1 cellular context compared by ENCODE assay signal in the genomic region with DNA sequence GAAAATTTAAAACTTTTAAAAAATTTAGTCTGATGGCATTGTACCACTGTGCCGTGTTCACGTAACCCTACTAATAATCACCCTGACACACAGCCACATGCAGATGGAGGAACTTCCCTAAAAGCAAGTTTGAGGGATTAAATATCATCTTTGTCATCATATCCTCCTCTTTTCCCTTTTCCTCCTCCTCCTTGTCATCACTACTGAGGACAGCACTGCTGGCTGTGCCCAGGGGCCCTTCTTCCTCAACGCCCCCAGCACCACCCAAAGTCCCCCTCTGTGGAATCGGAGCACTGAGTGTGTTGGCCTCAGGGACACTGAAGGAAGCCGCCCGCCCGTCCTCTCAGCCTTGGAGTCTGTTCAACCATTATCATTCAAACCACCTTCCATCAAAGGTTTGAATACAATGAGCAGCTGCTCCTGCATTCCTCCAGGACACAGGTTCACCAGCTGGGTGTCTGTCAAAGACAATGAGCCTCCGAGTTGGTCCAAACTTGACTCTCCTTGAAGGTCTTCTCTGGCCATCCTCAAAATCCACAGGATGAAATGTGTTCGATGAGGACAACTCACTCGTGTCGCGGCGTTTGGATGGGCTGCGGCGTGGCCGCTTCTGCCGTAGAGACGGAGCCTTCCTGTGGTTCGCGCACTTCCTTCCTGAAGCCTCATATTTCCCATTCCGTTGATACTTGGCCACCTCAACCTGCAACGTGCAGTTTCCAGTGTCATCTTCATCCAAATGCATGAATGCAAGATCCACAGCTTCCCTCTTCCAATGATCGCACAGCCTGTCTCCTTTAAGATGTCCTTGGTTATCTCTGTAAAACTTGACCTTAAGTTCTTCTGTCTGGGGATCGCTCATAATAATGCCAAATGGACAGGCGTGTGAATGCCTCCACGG.
A peak's percentile ranks its signal among the peaks of the same experiment; 100 is the strongest.
TF ChIP-seq lines count a peak whose summit lies in the region.

No MANE protein-coding gene starts in this region.

TF ChIP-seq in K562, 482 proteins besides CTCF, POLR2A, EP300 and RAD21 (continued from another document and continues in another):
- TF ChIP-seq, protein P1, sequence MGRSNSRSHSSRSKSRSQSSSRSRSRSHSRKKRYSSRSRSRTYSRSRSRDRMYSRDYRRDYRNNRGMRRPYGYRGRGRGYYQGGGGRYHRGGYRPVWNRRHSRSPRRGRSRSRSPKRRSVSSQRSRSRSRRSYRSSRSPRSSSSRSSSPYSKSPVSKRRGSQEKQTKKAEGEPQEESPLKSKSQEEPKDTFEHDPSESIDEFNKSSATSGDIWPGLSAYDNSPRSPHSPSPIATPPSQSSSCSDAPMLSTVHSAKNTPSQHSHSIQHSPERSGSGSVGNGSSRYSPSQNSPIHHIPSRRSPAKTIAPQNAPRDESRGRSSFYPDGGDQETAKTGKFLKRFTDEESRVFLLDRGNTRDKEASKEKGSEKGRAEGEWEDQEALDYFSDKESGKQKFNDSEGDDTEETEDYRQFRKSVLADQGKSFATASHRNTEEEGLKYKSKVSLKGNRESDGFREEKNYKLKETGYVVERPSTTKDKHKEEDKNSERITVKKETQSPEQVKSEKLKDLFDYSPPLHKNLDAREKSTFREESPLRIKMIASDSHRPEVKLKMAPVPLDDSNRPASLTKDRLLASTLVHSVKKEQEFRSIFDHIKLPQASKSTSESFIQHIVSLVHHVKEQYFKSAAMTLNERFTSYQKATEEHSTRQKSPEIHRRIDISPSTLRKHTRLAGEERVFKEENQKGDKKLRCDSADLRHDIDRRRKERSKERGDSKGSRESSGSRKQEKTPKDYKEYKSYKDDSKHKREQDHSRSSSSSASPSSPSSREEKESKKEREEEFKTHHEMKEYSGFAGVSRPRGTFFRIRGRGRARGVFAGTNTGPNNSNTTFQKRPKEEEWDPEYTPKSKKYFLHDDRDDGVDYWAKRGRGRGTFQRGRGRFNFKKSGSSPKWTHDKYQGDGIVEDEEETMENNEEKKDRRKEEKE (IDR thresholded peaks at IDR 0.05; ENCODE audit: borderline replicate concordance in 1 of 2, control insufficient read depth in 1 of 2, low read depth in 2 of 2, low read length in 1 of 2), result 0 out of 4 replicates have a peak, but pooled peaks of 1 of the 2 experiments have one; percentile 29
- TF ChIP-seq, protein P2, sequence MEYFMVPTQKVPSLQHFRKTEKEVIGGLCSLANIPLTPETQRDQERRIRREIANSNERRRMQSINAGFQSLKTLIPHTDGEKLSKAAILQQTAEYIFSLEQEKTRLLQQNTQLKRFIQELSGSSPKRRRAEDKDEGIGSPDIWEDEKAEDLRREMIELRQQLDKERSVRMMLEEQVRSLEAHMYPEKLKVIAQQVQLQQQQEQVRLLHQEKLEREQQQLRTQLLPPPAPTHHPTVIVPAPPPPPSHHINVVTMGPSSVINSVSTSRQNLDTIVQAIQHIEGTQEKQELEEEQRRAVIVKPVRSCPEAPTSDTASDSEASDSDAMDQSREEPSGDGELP (CRISPR knock-in tag; IDR thresholded peaks at IDR 0.05; ENCODE audit: borderline replicate concordance), result peak; percentile 50
- no peak for TF ChIP-seq PURB (CRISPR knock-in tag; IDR thresholded peaks at IDR 0.05; ENCODE audit: low read depth)
- TF ChIP-seq, protein P3, sequence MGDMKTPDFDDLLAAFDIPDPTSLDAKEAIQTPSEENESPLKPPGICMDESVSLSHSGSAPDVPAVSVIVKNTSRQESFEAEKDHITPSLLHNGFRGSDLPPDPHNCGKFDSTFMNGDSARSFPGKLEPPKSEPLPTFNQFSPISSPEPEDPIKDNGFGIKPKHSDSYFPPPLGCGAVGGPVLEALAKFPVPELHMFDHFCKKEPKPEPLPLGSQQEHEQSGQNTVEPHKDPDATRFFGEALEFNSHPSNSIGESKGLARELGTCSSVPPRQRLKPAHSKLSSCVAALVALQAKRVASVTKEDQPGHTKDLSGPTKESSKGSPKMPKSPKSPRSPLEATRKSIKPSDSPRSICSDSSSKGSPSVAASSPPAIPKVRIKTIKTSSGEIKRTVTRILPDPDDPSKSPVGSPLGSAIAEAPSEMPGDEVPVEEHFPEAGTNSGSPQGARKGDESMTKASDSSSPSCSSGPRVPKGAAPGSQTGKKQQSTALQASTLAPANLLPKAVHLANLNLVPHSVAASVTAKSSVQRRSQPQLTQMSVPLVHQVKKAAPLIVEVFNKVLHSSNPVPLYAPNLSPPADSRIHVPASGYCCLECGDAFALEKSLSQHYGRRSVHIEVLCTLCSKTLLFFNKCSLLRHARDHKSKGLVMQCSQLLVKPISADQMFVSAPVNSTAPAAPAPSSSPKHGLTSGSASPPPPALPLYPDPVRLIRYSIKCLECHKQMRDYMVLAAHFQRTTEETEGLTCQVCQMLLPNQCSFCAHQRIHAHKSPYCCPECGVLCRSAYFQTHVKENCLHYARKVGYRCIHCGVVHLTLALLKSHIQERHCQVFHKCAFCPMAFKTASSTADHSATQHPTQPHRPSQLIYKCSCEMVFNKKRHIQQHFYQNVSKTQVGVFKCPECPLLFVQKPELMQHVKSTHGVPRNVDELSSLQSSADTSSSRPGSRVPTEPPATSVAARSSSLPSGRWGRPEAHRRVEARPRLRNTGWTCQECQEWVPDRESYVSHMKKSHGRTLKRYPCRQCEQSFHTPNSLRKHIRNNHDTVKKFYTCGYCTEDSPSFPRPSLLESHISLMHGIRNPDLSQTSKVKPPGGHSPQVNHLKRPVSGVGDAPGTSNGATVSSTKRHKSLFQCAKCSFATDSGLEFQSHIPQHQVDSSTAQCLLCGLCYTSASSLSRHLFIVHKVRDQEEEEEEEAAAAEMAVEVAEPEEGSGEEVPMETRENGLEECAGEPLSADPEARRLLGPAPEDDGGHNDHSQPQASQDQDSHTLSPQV (IDR thresholded peaks at IDR 0.05), result no peak
- TF ChIP-seq HDAC3 (IDR thresholded peaks at IDR 0.05; ENCODE audit: borderline replicate concordance, partially characterized antibody), result peak; percentile 14
- TF ChIP-seq, protein P4, sequence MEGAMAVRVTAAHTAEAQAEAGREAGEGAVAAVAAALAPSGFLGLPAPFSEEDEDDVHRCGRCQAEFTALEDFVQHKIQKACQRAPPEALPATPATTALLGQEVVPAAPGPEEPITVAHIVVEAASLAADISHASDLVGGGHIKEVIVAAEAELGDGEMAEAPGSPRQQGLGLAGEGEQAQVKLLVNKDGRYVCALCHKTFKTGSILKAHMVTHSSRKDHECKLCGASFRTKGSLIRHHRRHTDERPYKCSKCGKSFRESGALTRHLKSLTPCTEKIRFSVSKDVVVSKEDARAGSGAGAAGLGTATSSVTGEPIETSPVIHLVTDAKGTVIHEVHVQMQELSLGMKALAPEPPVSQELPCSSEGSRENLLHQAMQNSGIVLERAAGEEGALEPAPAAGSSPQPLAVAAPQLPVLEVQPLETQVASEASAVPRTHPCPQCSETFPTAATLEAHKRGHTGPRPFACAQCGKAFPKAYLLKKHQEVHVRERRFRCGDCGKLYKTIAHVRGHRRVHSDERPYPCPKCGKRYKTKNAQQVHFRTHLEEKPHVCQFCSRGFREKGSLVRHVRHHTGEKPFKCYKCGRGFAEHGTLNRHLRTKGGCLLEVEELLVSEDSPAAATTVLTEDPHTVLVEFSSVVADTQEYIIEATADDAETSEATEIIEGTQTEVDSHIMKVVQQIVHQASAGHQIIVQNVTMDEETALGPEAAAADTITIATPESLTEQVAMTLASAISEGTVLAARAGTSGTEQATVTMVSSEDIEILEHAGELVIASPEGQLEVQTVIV (CRISPR knock-in tag; IDR thresholded peaks at IDR 0.05; ENCODE audit: borderline replicate concordance), result no peak
- TF ChIP-seq PHTF2 (CRISPR knock-in tag; IDR thresholded peaks at IDR 0.05), result 0 out of 2 replicates have a peak, but pooled peaks have one; percentile 58
- TF ChIP-seq, protein P5, sequence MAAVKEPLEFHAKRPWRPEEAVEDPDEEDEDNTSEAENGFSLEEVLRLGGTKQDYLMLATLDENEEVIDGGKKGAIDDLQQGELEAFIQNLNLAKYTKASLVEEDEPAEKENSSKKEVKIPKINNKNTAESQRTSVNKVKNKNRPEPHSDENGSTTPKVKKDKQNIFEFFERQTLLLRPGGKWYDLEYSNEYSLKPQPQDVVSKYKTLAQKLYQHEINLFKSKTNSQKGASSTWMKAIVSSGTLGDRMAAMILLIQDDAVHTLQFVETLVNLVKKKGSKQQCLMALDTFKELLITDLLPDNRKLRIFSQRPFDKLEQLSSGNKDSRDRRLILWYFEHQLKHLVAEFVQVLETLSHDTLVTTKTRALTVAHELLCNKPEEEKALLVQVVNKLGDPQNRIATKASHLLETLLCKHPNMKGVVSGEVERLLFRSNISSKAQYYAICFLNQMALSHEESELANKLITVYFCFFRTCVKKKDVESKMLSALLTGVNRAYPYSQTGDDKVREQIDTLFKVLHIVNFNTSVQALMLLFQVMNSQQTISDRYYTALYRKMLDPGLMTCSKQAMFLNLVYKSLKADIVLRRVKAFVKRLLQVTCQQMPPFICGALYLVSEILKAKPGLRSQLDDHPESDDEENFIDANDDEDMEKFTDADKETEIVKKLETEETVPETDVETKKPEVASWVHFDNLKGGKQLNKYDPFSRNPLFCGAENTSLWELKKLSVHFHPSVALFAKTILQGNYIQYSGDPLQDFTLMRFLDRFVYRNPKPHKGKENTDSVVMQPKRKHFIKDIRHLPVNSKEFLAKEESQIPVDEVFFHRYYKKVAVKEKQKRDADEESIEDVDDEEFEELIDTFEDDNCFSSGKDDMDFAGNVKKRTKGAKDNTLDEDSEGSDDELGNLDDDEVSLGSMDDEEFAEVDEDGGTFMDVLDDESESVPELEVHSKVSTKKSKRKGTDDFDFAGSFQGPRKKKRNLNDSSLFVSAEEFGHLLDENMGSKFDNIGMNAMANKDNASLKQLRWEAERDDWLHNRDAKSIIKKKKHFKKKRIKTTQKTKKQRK (IDR thresholded peaks at IDR 0.05; ENCODE audit: borderline replicate concordance, low read depth, low read length), result no peak
- TF ChIP-seq ELF2 (CRISPR knock-in tag; IDR thresholded peaks at IDR 0.05), result no peak
- TF ChIP-seq KAT8 (IDR thresholded peaks at IDR 0.05; ENCODE audit: low read depth), result no peak
- TF ChIP-seq, protein P6, sequence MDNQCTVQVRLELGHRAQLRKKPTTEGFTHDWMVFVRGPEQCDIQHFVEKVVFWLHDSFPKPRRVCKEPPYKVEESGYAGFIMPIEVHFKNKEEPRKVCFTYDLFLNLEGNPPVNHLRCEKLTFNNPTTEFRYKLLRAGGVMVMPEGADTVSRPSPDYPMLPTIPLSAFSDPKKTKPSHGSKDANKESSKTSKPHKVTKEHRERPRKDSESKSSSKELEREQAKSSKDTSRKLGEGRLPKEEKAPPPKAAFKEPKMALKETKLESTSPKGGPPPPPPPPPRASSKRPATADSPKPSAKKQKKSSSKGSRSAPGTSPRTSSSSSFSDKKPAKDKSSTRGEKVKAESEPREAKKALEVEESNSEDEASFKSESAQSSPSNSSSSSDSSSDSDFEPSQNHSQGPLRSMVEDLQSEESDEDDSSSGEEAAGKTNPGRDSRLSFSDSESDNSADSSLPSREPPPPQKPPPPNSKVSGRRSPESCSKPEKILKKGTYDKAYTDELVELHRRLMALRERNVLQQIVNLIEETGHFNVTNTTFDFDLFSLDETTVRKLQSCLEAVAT (IDR thresholded peaks at IDR 0.05), result peak in 1 of 2 experiments; percentile 3; a peak in 1 of 4 replicates
- TF ChIP-seq AFF4 (CRISPR knock-in tag; IDR thresholded peaks at IDR 0.05), result peak; percentile 45; the same call in 1 of the 2 replicates
- TF ChIP-seq ZSCAN29 (IDR thresholded peaks at IDR 0.05), result peak; percentile 8; the same call in 1 of the 2 replicates
- 0 out of 2 replicates have a peak, but pooled peaks have one; percentile 12 for TF ChIP-seq PHB2 (IDR thresholded peaks at IDR 0.05; ENCODE audit: low read depth)
- no peak for TF ChIP-seq ZKSCAN1 (IDR thresholded peaks at IDR 0.05; ENCODE audit: low read depth, low read length)
- TF ChIP-seq ZNF324 (CRISPR knock-in tag; IDR thresholded peaks at IDR 0.05), result peak; percentile 13; the same call in 1 of the 2 replicates
- TF ChIP-seq DEAF1 (CRISPR knock-in tag; IDR thresholded peaks at IDR 0.05), result 0 out of 2 replicates have a peak, but pooled peaks have one; percentile 4
- no peak for TF ChIP-seq DMBX1 (CRISPR knock-in tag; IDR thresholded peaks at IDR 0.05; ENCODE audit: borderline replicate concordance)
- TF ChIP-seq ZNF644 (tag; IDR thresholded peaks at IDR 0.05; ENCODE audit: low read depth), result no peak
- no peak for TF ChIP-seq ZNF134 (CRISPR knock-in tag; conservative IDR thresholded peaks at IDR 0.05)
- peak in 1 of 2 experiments; percentile 65; a peak in 1 of 4 replicates for TF ChIP-seq ETV6 (IDR thresholded peaks at IDR 0.05; ENCODE audit: borderline replicate concordance in 1 of 2, low read depth in 2 of 2, low read length in 1 of 2)
- no peak for TF ChIP-seq ETV6 (CRISPR knock-in tag; IDR thresholded peaks at IDR 0.05; ENCODE audit: borderline replicate concordance)
- TF ChIP-seq SP2 (IDR thresholded peaks at IDR 0.05; ENCODE audit: extremely low read depth, low read depth, low read length, poor library complexity, severe bottlenecking), result no peak
- TF ChIP-seq SIN3A (IDR thresholded peaks at IDR 0.05; ENCODE audit: borderline replicate concordance in 2 of 2, control insufficient read depth in 1 of 2, low read depth in 2 of 2, low read length in 2 of 2), result peak; percentile 23 to 48; a peak in 1 of 4 replicates
- no peak for TF ChIP-seq TAL1 (IDR thresholded peaks at IDR 0.05)
- TF ChIP-seq ZNF431 (CRISPR knock-in tag; IDR thresholded peaks at IDR 0.05), result 0 out of 2 replicates have a peak, but pooled peaks have one; percentile 37
